Comparison of ENCODE assay signal across 8 cellular contexts in the genomic region with DNA sequence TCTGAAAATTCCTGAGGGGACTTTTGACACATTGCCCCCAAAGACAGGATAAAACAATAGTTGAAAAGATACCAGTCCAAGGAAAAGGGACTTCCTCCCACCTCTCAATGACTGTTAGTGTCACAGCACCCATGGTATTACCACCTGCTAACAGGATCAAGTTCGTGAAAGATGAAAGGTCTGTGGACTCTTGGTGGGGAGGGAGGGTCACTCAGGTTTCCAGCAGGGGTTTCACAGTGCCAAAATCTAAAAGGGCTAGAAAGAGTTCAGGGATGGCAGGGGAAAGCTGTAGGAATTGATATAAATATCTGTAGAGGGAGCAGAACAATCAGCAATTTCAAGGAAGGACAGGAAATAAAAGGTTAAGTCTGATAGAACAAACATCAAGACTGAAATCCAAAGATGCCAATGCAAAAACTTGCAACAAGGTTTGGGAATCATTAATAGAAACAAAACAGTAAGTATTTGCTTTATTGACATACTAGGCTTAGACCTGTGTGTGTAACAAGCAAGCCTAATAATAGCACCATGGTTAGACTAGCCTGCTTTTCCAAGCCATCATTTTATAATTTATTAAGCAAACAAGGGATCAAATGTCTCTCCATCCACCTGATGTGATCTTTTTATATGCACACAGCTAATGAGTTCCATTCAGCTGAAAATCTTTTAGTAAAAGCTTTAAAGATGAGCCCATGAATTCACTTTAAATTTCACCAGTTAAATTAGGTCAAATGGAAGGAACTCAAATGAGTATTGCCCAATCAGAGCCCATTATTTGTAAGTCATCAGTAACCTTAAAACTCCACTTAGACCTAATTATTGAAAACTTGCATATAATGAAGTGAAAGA. TPM values are rescaled to one million over a fixed set of nuclear protein-coding genes. Genes with fewer than 3 reads are reported as not detected.
DNase-seq lines count a peak whose midpoint lies in the region; ATAC-seq and TF ChIP-seq lines count a peak whose summit lies in the region.

No MANE protein-coding gene starts in this region.

- H3K9me3 Mint-ChIP-seq in activated naive CD4-positive, alpha-beta T cell treated with anti-CD3 and anti-CD28 coated beads for 36 hours, result peaks cover 2% of the 10 kb centered on the region
- no peaks in the 10 kb centered on the region for H3K9me3 Mint-ChIP-seq in activated naive CD8-positive, alpha-beta T cell treated with anti-CD3 and anti-CD28 coated beads, Interleukin-2, amount 10 ng/mL, durations not matched to agents 7 days and 5 days

- peaks cover 39 to 62% of the 10 kb centered on the region in 2 donors for H3K4me1 ChIP-seq in left lung
- peaks cover 51 to 62% (median 57%) of the 10 kb centered on the region in 4 donors for H3K4me1 ChIP-seq in upper lobe of left lung

- peak in 2 of 4 donors; percentile 12 to 19 for TF ChIP-seq POLR2A in upper lobe of left lung (IDR thresholded peaks at IDR 0.05)

- no peaks in the 10 kb centered on the region for H3K27me3 Mint-ChIP-seq in activated naive CD4-positive, alpha-beta T cell treated with anti-CD3 and anti-CD28 coated beads for 36 hours (ENCODE audit: low read depth)
- H3K27me3 Mint-ChIP-seq in activated naive CD8-positive, alpha-beta T cell treated with anti-CD3 and anti-CD28 coated beads, Interleukin-2, amount 10 ng/mL, durations not matched to agents 7 days and 5 days, result no peaks in the 10 kb centered on the region

- TF ChIP-seq EP300 in upper lobe of left lung (IDR thresholded peaks at IDR 0.05), result no peak

- no peak for DNase-seq in activated naive CD4-positive, alpha-beta T cell treated with anti-CD3 and anti-CD28 coated beads for 36 hours
- no peak for DNase-seq in activated naive CD4-positive, alpha-beta T cell treated with Interleukin-2 at 50 U/mL for 16 hours
- DNase-seq in activated naive CD8-positive, alpha-beta T cell treated with anti-CD3 and anti-CD28 coated beads, Interleukin-2, amount 10 ng/mL, durations not matched to agents 7 days and 5 days, result no peak
- DNase-seq in left lung (no peak), upper lobe of left lung (no peak), AG08396 (ENCODE audit: low spot score) (no peak), OCI-M2 (lab: John Stamatoyannopoulos, UW; ENCODE audit: unreplicated experiment) (no peak)

- peak overlapping the region; percentile 99 to 100 for H3K27ac ChIP-seq in left lung
- peak overlapping the region; percentile 98 to 100 (median 99) for H3K27ac ChIP-seq in upper lobe of left lung

- TF ChIP-seq CTCF in left lung (IDR thresholded peaks at IDR 0.05), result no peak
- TF ChIP-seq CTCF in upper lobe of left lung (IDR thresholded peaks at IDR 0.05), result no peak

- peaks cover 6 to 77% of the 10 kb centered on the region in 2 donors for H3K36me3 ChIP-seq in left lung
- H3K36me3 ChIP-seq in upper lobe of left lung, result peaks cover 35 to 77% (median 56%) of the 10 kb centered on the region in 4 donors

- CTCF ChIA-PET in activated naive CD4-positive, alpha-beta T cell treated with anti-CD3 and anti-CD28 coated beads for 36 hours (lab: Charles Lee), result interaction anchor here (0.7 to 9.5 kb wide), 6 partner anchors 8 to 273 kb away, joined by 3 to 156 read pairs (median 4); no protein-coding TSS in a partner anchor

- ATAC-seq in activated naive CD8-positive, alpha-beta T cell treated with anti-CD3 and anti-CD28 coated beads, Interleukin-2, amount 10 ng/mL, durations not matched to agents 7 days and 5 days (ENCODE audit: low read depth), result no peak
- no peak for ATAC-seq in left lung
- no peak for ATAC-seq in upper lobe of left lung (ENCODE audit: low FRiP score in 2 of 2)
- ATAC-seq in HG02840 (IDR thresholded peaks at IDR 0.05; ENCODE audit: low FRiP score, unreplicated experiment), result no peak

- H3K9me3 ChIP-seq in left lung (no peaks in the 10 kb centered on the region), upper lobe of left lung (no peaks in the 10 kb centered on the region)

- H3K36me3 Mint-ChIP-seq in activated naive CD4-positive, alpha-beta T cell treated with anti-CD3 and anti-CD28 coated beads for 36 hours (ENCODE audit: low read depth), result peaks cover 82% of the 10 kb centered on the region
- peaks cover 71% of the 10 kb centered on the region for H3K36me3 Mint-ChIP-seq in activated naive CD8-positive, alpha-beta T cell treated with anti-CD3 and anti-CD28 coated beads, Interleukin-2, amount 10 ng/mL, durations not matched to agents 7 days and 5 days

- H3K4me3 Mint-ChIP-seq in activated naive CD4-positive, alpha-beta T cell treated with anti-CD3 and anti-CD28 coated beads for 36 hours, result peak overlapping the region; percentile 90
- H3K4me3 Mint-ChIP-seq in activated naive CD8-positive, alpha-beta T cell treated with anti-CD3 and anti-CD28 coated beads, Interleukin-2, amount 10 ng/mL, durations not matched to agents 7 days and 5 days, result peak overlapping the region; percentile 92

- intact Hi-C loops in activated naive CD4-positive, alpha-beta T cell treated with anti-CD3 and anti-CD28 coated beads for 36 hours (cut with micrococcal nuclease), result no loop called here
- intact Hi-C loops in left lung (cut with DNase I), result no loop called here

- POLR2A ChIA-PET in activated naive CD8-positive, alpha-beta T cell treated with anti-CD3 and anti-CD28 coated beads, Interleukin-2, amount 10 ng/mL, durations not matched to agents 7 days and 5 days (lab: Charles Lee), result interaction anchor here (0.8 to 13.3 kb wide), 7 partner anchors 11 to 688 kb away, joined by 3 to 1003 read pairs (median 5); a partner anchor contains a TSS

- H3K4me3 ChIP-seq in left lung (peak overlapping the region; percentile 75 to 91), upper lobe of left lung (peak overlapping the region; percentile 61 to 97 (median 88))

- peaks cover 45% of the 10 kb centered on the region for H3K4me1 Mint-ChIP-seq in activated naive CD4-positive, alpha-beta T cell treated with anti-CD3 and anti-CD28 coated beads for 36 hours (ENCODE audit: low read depth)
- peaks cover 44% of the 10 kb centered on the region for H3K4me1 Mint-ChIP-seq in activated naive CD8-positive, alpha-beta T cell treated with anti-CD3 and anti-CD28 coated beads, Interleukin-2, amount 10 ng/mL, durations not matched to agents 7 days and 5 days

- H3K27ac Mint-ChIP-seq in activated naive CD4-positive, alpha-beta T cell treated with anti-CD3 and anti-CD28 coated beads for 36 hours, result peak overlapping the region; percentile 96
- H3K27ac Mint-ChIP-seq in activated naive CD8-positive, alpha-beta T cell treated with anti-CD3 and anti-CD28 coated beads, Interleukin-2, amount 10 ng/mL, durations not matched to agents 7 days and 5 days, result peak overlapping the region; percentile 95

- H3K27me3 ChIP-seq in left lung (no peaks in the 10 kb centered on the region), upper lobe of left lung (no peaks in the 10 kb centered on the region)

- WGBS in upper lobe of left lung, 2 donors, result 25 to 26% methylated on average over 1 of the region's 1 CpG

RNA-seq across cellular contexts. Expression of a gene that starts 3.7 kb away (rescaled TPM):
- total RNA-seq in activated naive CD4-positive, alpha-beta T cell treated with anti-CD3 and anti-CD28 coated beads for 36 hours, result 100 to 1,000 TPM; 228 to 235 TPM
- 100 to 1,000 TPM; 302 to 303 TPM for total RNA-seq in activated naive CD8-positive, alpha-beta T cell treated with anti-CD3 and anti-CD28 coated beads, Interleukin-2, amount 10 ng/mL, durations not matched to agents 7 days and 5 days
- total RNA-seq in left lung (100 to 1,000 TPM; 266 to 280 TPM), upper lobe of left lung (100 to 1,000 TPM; 188 to 580 (median 425) TPM)

RNA-seq across cellular contexts. Expression of a gene that starts 26.5 kb away (rescaled TPM):
- total RNA-seq in activated naive CD4-positive, alpha-beta T cell treated with anti-CD3 and anti-CD28 coated beads for 36 hours, result 1 to 10 TPM; 1.3 to 2.0 TPM
- under 1 TPM; 0.11 to 0.30 TPM for total RNA-seq in activated naive CD8-positive, alpha-beta T cell treated with anti-CD3 and anti-CD28 coated beads, Interleukin-2, amount 10 ng/mL, durations not matched to agents 7 days and 5 days
- total RNA-seq in left lung (10 to 100 TPM; 52.9 to 76.0 TPM), upper lobe of left lung (100 to 1,000 TPM in 4 of 6 donors, 10 to 100 TPM in 2; 40.3 to 169 (median 139) TPM)

RNA-seq across cellular contexts. Expression of a gene that starts 53.7 kb away (rescaled TPM):
- 100 to 1,000 TPM; 187 to 193 TPM for total RNA-seq in activated naive CD4-positive, alpha-beta T cell treated with anti-CD3 and anti-CD28 coated beads for 36 hours
- total RNA-seq in activated naive CD8-positive, alpha-beta T cell treated with anti-CD3 and anti-CD28 coated beads, Interleukin-2, amount 10 ng/mL, durations not matched to agents 7 days and 5 days, result 100 to 1,000 TPM; 161 to 172 TPM
- total RNA-seq in left lung (100 to 1,000 TPM; 181 to 199 TPM), upper lobe of left lung (100 to 1,000 TPM; 141 to 271 (median 212) TPM)

Comparison
In these comparisons a context has a peak if more than half of its experiments do, and no peak if none do; other contexts are left out.
1. RNA of a gene that starts 26.5 kb away (total RNA-seq): 40.3 to 169 TPM in upper lobe of left lung and 52.9 to 76.0 TPM in left lung; 1.3 to 2.0 TPM in activated naive CD4-positive, alpha-beta T cell treated with anti-CD3 and anti-CD28 coated beads for 36 hours and 0.11 to 0.30 TPM in activated naive CD8-positive, alpha-beta T cell treated with anti-CD3 and anti-CD28 coated beads, Interleukin-2, amount 10 ng/mL, durations not matched to agents 7 days and 5 days; every median in the first group is over 10 times any median in the second.